In genomic region chr1:8395433-8395866, GRCh38 we compare ENCODE assay signal across 8 cellular contexts.
A peak's percentile ranks its signal among the peaks of the same experiment; 100 is the strongest.
DNase-seq lines count a peak whose midpoint lies in the region; ATAC-seq and TF ChIP-seq lines count a peak whose summit lies in the region.

No MANE protein-coding gene starts in this region.

- peak overlapping the region; percentile 20 for H3K27ac ChIP-seq in parathyroid adenoma
- H3K27ac ChIP-seq in WERI-Rb-1: no peak overlapping the region

- peaks cover 45% of the 10 kb centered on the region for H3K4me1 ChIP-seq in Loucy (ENCODE audit: insufficient read depth, low read length, poor library complexity, severe bottlenecking)
- H3K4me1 ChIP-seq in parathyroid adenoma: peaks cover 13% of the 10 kb centered on the region

- intact Hi-C loops in MCF 10A (cut with micrococcal nuclease): no loop called here

- H3K9me3 Mint-ChIP-seq in MCF 10A (ENCODE audit: unreplicated experiment): no peaks in the 10 kb centered on the region

- H3K36me3 ChIP-seq in GM06990 (ENCODE audit: control insufficient read depth, insufficient read depth, low read length): no peaks in the 10 kb centered on the region
- H3K36me3 ChIP-seq in Loucy (ENCODE audit: insufficient read depth, low read length): peaks cover 19% of the 10 kb centered on the region; the same call in 1 of the 2 replicates
- H3K36me3 ChIP-seq in parathyroid adenoma (ENCODE audit: control insufficient read depth, insufficient read depth, low read length): no peaks in the 10 kb centered on the region
- peaks cover 91% of the 10 kb centered on the region for H3K36me3 ChIP-seq in WERI-Rb-1

- H3K4me2 ChIP-seq in Loucy (ENCODE audit: low read depth, low read length, poor library complexity, severe bottlenecking) (peak overlapping the region; percentile 71), parathyroid adenoma (ENCODE audit: low read length) (no peak overlapping the region)

- no peak overlapping the region for H3K4me3 ChIP-seq in GM06990 (replicated peaks; ENCODE audit: low read depth, low read length)
- H3K4me3 ChIP-seq in Loucy (ENCODE audit: low read length, poor library complexity, severe bottlenecking): peak overlapping the region; percentile 57
- H3K4me3 ChIP-seq in parathyroid adenoma (ENCODE audit: low read depth, low read length): no peak overlapping the region
- H3K4me3 ChIP-seq in WERI-Rb-1 (ENCODE audit: low read depth, low read length): no peak overlapping the region

- H3K9ac ChIP-seq in Loucy (ENCODE audit: low read depth, low read length, poor library complexity, severe bottlenecking): peak overlapping the region; percentile 22
- H3K9ac ChIP-seq in parathyroid adenoma: no peak overlapping the region

- BruUV-seq in MCF 10A (replicated peaks; lab: Mats Ljungman, UMichigan): no TSS peak

- peaks cover 37% of the 10 kb centered on the region for H3K36me3 Mint-ChIP-seq in MCF 10A (ENCODE audit: insufficient read depth, unreplicated experiment)

- H3K27me3 Mint-ChIP-seq in MCF 10A (ENCODE audit: insufficient read depth, unreplicated experiment): no peaks in the 10 kb centered on the region

- CTCF ChIA-PET in MCF 10A (lab: Yijun Ruan, JAX): interaction anchor here (0.8 kb wide), 2 partner anchors 9 to 47 kb away, joined by 3 read pairs; no protein-coding TSS in a partner anchor

- H3K27me3 ChIP-seq in GM06990 (replicated peaks; ENCODE audit: control insufficient read depth, insufficient read depth, low read length) (no peaks in the 10 kb centered on the region), Loucy (ENCODE audit: insufficient read depth, low read length, poor library complexity, severe bottlenecking) (no peaks in the 10 kb centered on the region), parathyroid adenoma (ENCODE audit: control insufficient read depth, insufficient read depth, low read length) (no peaks in the 10 kb centered on the region), WERI-Rb-1 (ENCODE audit: insufficient read depth, low read depth, severe bottlenecking) (no peaks in the 10 kb centered on the region)

- H3K27ac Mint-ChIP-seq in MCF 10A (ENCODE audit: low read depth, unreplicated experiment): peak overlapping the region; percentile 82

- no peak overlapping the region for H2AFZ ChIP-seq in Loucy (ENCODE audit: low read length)
- no peak overlapping the region for H2AFZ ChIP-seq in parathyroid adenoma

- no peak for TF ChIP-seq CTCF in GM06990 (IDR thresholded peaks at IDR 0.05; ENCODE audit: insufficient read depth, low read length, poor library complexity, severe bottlenecking)
- no peak for TF ChIP-seq CTCF in Loucy (conservative IDR thresholded peaks at IDR 0.05; ENCODE audit: low read length)
- TF ChIP-seq CTCF in MCF 10A (IDR thresholded peaks at IDR 0.05; ENCODE audit: unreplicated experiment): no peak
- TF ChIP-seq CTCF in parathyroid adenoma (IDR thresholded peaks at IDR 0.05): no peak
- TF ChIP-seq CTCF in WERI-Rb-1 (IDR thresholded peaks at IDR 0.05; ENCODE audit: low read depth, low read length): no peak

- H3K4me1 Mint-ChIP-seq in MCF 10A (ENCODE audit: insufficient read depth, unreplicated experiment): peaks cover 44% of the 10 kb centered on the region

- H4K20me1 ChIP-seq in Loucy (ENCODE audit: insufficient read depth, low read length, poor library complexity, severe bottlenecking): peaks cover 42% of the 10 kb centered on the region

- POLR2A ChIA-PET in MCF 10A (lab: Yijun Ruan, JAX): interaction anchor here (0.6 to 0.7 kb wide), 2 partner anchors 97 to 296 kb away, joined by 3 read pairs; no protein-coding TSS in a partner anchor

- H3K9me3 ChIP-seq in Loucy (ENCODE audit: insufficient read depth, low read depth, low read length): no peaks in the 10 kb centered on the region
- H3K9me3 ChIP-seq in parathyroid adenoma (ENCODE audit: control insufficient read depth, low read length): no peaks in the 10 kb centered on the region
- H3K9me3 ChIP-seq in WERI-Rb-1 (ENCODE audit: severe bottlenecking): no peaks in the 10 kb centered on the region

- peaks cover 7% of the 10 kb centered on the region; the same call in 1 of the 2 replicates for H3F3A ChIP-seq in Loucy (ENCODE audit: low read depth)

- H3K9me2 ChIP-seq in Loucy (replicated peaks; ENCODE audit: low read depth, low read length): no peaks in the 10 kb centered on the region

- peaks cover 83% of the 10 kb centered on the region for H3K79me2 ChIP-seq in Loucy (ENCODE audit: insufficient read depth, low read length)
- peaks cover 28% of the 10 kb centered on the region for H3K79me2 ChIP-seq in parathyroid adenoma

- DNase-seq in GM06990 (ENCODE audit: extremely low read depth, insufficient read length): peak; percentile 60
- DNase-seq in MCF 10A (ENCODE audit: unreplicated experiment): no peak
- DNase-seq in WERI-Rb-1: no peak
- DNase-seq in NCI-H82 treated with DMSO at 0.1 percent for 48 hours (lab: John Stamatoyannopoulos, UW; ENCODE audit: unreplicated experiment): no peak

- no peak overlapping the region for H3K4me3 Mint-ChIP-seq in MCF 10A (ENCODE audit: unreplicated experiment)

- no peak for ATAC-seq in GM18858 (IDR thresholded peaks at IDR 0.05; ENCODE audit: unreplicated experiment)
- ATAC-seq in GM18861 (IDR thresholded peaks at IDR 0.05; ENCODE audit: unreplicated experiment): no peak
